In genomic region chr5:146789712-146790660, GRCh38 we compare ENCODE assay signal across 29 cellular contexts.
DNase-seq lines count a peak whose midpoint lies in the region; ATAC-seq lines count a peak whose summit lies in the region.
"Had no signal": no experiment of that assay in that cellular context is flagged by ENCODE, and none has a peak within 500 bp of the region (broad histone marks: within the 10 kb centered on the region; RNA-seq: fewer than 3 reads in every experiment).

No MANE protein-coding gene starts in this region.

- DNase-seq in DMS 273 (lab: John Stamatoyannopoulos, UW; ENCODE audit: unreplicated experiment) (peak; percentile 57), DMS 273 treated with DMSO at 0.1 percent for 48 hours (lab: John Stamatoyannopoulos, UW) (no peak), cerebellum (ENCODE audit: low spot score) (peak; percentile 20), dedifferentiated amniotic fluid mesenchymal stem cell (ENCODE audit: extremely low spot score) (no peak)
- no peak for DNase-seq in activated CD4-positive, alpha-beta T cell treated with anti-CD3 and anti-CD28 coated beads for 36 hours
- DNase-seq: activated CD8-positive, alpha-beta T cell treated with anti-CD3 and anti-CD28 coated beads for 36 hours; activated gamma-delta T cell; activated naive CD8-positive, alpha-beta T cell treated with anti-CD3 and anti-CD28 coated beads, Interleukin-2, amount 50 U/mL, for 24 hours; AML-193; CD8-positive, alpha-beta memory T cell; DMS53; foreskin melanocyte; GF-D8; GM23248; Kasumi-1; kidney glomerular epithelial cell; MV-4-11; NCI-H1694 treated with DMSO at 0.1 percent for 48 hours; NCI-H526; stomach; tibial artery had no signal

- peaks cover 34% of the 10 kb centered on the region for H3K4me1 ChIP-seq in iPS-15b (ENCODE audit: control insufficient read depth, insufficient read depth, low read length)
- H3K4me1 ChIP-seq: prostate gland, stomach had no signal

- peak overlapping the region; percentile 5 for H3K4me3 ChIP-seq in iPS-15b (ENCODE audit: low read depth, low read length)
- H3K4me3 ChIP-seq: esophagus muscularis mucosa, GM23248, hepatocyte, prostate gland, stomach, tibial artery had no signal

- no peaks in the 10 kb centered on the region for H3K27me3 ChIP-seq in iPS-15b (ENCODE audit: control insufficient read depth, insufficient read depth, low read length)
- H3K27me3 ChIP-seq: esophagus muscularis mucosa, neutrophil, stomach, tibial artery had no signal

- H3K9me3 Mint-ChIP-seq in stimulated activated memory B cell treated with anti-CD40 and anti-IgM and Interleukin-4, amounts not matched to agents 10 μg/mL and 1 μg/mL and 100 μg/mL, for 72 hours = peaks cover 2% of the 10 kb centered on the region
- no peaks in the 10 kb centered on the region for H3K9me3 Mint-ChIP-seq in activated CD4-positive, alpha-beta T cell treated with anti-CD3 and anti-CD28 coated beads for 36 hours (ENCODE audit: low read depth)
- H3K9me3 Mint-ChIP-seq: activated CD8-positive, alpha-beta T cell treated with anti-CD3 and anti-CD28 coated beads for 36 hours; activated naive CD8-positive, alpha-beta T cell treated with anti-CD3 and anti-CD28 coated beads, Interleukin-2, amount 50 U/mL, for 24 hours; CD8-positive, alpha-beta memory T cell had no signal

- H3K36me3 ChIP-seq in iPS-15b (ENCODE audit: control insufficient read depth, insufficient read depth, low read length) = no peaks in the 10 kb centered on the region
- H3K36me3 ChIP-seq: esophagus muscularis mucosa, neutrophil, prostate gland, stomach, tibial artery had no signal

- CTCF ChIA-PET in activated CD4-positive, alpha-beta T cell treated with anti-CD3 and anti-CD28 coated beads for 36 hours (lab: Charles Lee) = no interaction called here

- H3K4me3 Mint-ChIP-seq in stimulated activated memory B cell treated with anti-CD40 and anti-IgM and Interleukin-4, amounts not matched to agents 10 μg/mL and 1 μg/mL and 100 μg/mL, for 72 hours = no peak overlapping the region
- no peak overlapping the region for H3K4me3 Mint-ChIP-seq in activated CD4-positive, alpha-beta T cell treated with anti-CD3 and anti-CD28 coated beads for 36 hours
- H3K4me3 Mint-ChIP-seq: activated CD8-positive, alpha-beta T cell treated with anti-CD3 and anti-CD28 coated beads for 36 hours; activated naive CD8-positive, alpha-beta T cell treated with anti-CD3 and anti-CD28 coated beads, Interleukin-2, amount 50 U/mL, for 24 hours; CD8-positive, alpha-beta memory T cell had no signal

- no peaks in the 10 kb centered on the region for H3K36me3 Mint-ChIP-seq in stimulated activated memory B cell treated with anti-CD40 and anti-IgM and Interleukin-4, amounts not matched to agents 10 μg/mL and 1 μg/mL and 100 μg/mL, for 72 hours
- H3K36me3 Mint-ChIP-seq in activated CD4-positive, alpha-beta T cell treated with anti-CD3 and anti-CD28 coated beads for 36 hours (ENCODE audit: low read depth) = no peaks in the 10 kb centered on the region

- intact Hi-C loops in activated CD4-positive, alpha-beta T cell treated with anti-CD3 and anti-CD28 coated beads for 36 hours (cut with DNase I, micrococcal nuclease) = no loop called here

- H3K4me1 Mint-ChIP-seq in stimulated activated memory B cell treated with anti-CD40 and anti-IgM and Interleukin-4, amounts not matched to agents 10 μg/mL and 1 μg/mL and 100 μg/mL, for 72 hours = no peaks in the 10 kb centered on the region
- H3K4me1 Mint-ChIP-seq in activated CD4-positive, alpha-beta T cell treated with anti-CD3 and anti-CD28 coated beads for 36 hours = peaks cover 10% of the 10 kb centered on the region

- POLR2A ChIA-PET in activated CD4-positive, alpha-beta T cell treated with anti-CD3 and anti-CD28 coated beads for 36 hours (lab: Charles Lee) = no interaction called here

- no peaks in the 10 kb centered on the region for H3K9me3 ChIP-seq in iPS-15b (ENCODE audit: control insufficient read depth, insufficient read depth, low read length)
- H3K9me3 ChIP-seq: esophagus muscularis mucosa, neutrophil, prostate gland, stomach, tibial artery had no signal

- H3K27ac Mint-ChIP-seq in stimulated activated memory B cell treated with anti-CD40 and anti-IgM and Interleukin-4, amounts not matched to agents 10 μg/mL and 1 μg/mL and 100 μg/mL, for 72 hours = no peak overlapping the region
- H3K27ac Mint-ChIP-seq in activated CD4-positive, alpha-beta T cell treated with anti-CD3 and anti-CD28 coated beads for 36 hours = no peak overlapping the region
- H3K27ac Mint-ChIP-seq: activated CD8-positive, alpha-beta T cell treated with anti-CD3 and anti-CD28 coated beads for 36 hours; activated naive CD8-positive, alpha-beta T cell treated with anti-CD3 and anti-CD28 coated beads, Interleukin-2, amount 50 U/mL, for 24 hours had no signal

- no peak for ATAC-seq in stimulated activated memory B cell treated with anti-CD40 and anti-IgM and Interleukin-4, amounts not matched to agents 10 μg/mL and 1 μg/mL and 100 μg/mL, for 72 hours
- no peak for ATAC-seq in activated CD4-positive, alpha-beta T cell treated with anti-CD3 and anti-CD28 coated beads for 36 hours
- ATAC-seq in GM19452 (IDR thresholded peaks at IDR 0.05; ENCODE audit: unreplicated experiment) = no peak
- ATAC-seq: activated CD8-positive, alpha-beta T cell treated with anti-CD3 and anti-CD28 coated beads for 36 hours; activated naive CD8-positive, alpha-beta T cell treated with anti-CD3 and anti-CD28 coated beads, Interleukin-2, amount 50 U/mL, for 24 hours; HepG2 had no signal

- no peaks in the 10 kb centered on the region for H3K27me3 Mint-ChIP-seq in stimulated activated memory B cell treated with anti-CD40 and anti-IgM and Interleukin-4, amounts not matched to agents 10 μg/mL and 1 μg/mL and 100 μg/mL, for 72 hours
- H3K27me3 Mint-ChIP-seq in activated CD4-positive, alpha-beta T cell treated with anti-CD3 and anti-CD28 coated beads for 36 hours = no peaks in the 10 kb centered on the region
- H3K27me3 Mint-ChIP-seq: activated CD8-positive, alpha-beta T cell treated with anti-CD3 and anti-CD28 coated beads for 36 hours; activated naive CD8-positive, alpha-beta T cell treated with anti-CD3 and anti-CD28 coated beads, Interleukin-2, amount 50 U/mL, for 24 hours; CD8-positive, alpha-beta memory T cell had no signal

- H3K9ac ChIP-seq in iPS-15b (ENCODE audit: low read depth, low read length) = no peak overlapping the region
- H3K9ac ChIP-seq: GM23248 had no signal

Comparison
In these comparisons a context has a peak if more than half of its experiments do, and no peak if none do; other contexts are left out.
1. DNase-seq: peak in DMS 273 (single experiment) and cerebellum (single experiment); none in DMS 273 treated with DMSO at 0.1 percent for 48 hours (single experiment), dedifferentiated amniotic fluid mesenchymal stem cell (single experiment) and activated CD4-positive, alpha-beta T cell treated with anti-CD3 and anti-CD28 coated beads for 36 hours (single experiment).